In the genomic region with DNA sequence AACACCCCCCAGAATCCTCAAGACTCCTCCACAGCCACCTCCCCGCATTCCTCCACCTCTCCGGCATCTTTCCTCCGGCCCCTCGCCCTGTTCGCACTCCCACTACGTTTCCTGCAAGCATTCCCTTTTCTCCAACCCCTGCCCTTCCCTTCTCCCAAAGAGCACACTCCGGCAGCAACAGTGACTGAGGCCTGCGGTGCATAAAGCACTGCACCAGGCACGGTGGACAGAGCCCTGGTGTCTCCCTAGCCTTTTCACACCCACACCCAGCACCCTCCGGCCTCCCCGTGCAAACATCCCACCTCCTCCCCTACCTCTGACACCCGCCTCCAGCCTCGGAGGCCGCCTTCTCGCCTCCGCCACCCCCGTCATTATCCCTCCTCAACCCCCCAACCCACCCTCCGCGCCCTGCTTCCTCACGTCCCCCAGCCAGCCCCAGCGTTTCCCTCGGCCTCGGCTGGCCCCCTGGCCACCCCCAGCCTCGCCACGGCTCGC, we compare ENCODE assay signal across 8 cellular contexts. TPM values are rescaled to one million over a fixed set of nuclear protein-coding genes. Genes with fewer than 3 reads are reported as not detected.
DNase-seq lines count a peak whose midpoint lies in the region; ATAC-seq and TF ChIP-seq lines count a peak whose summit lies in the region.

No MANE protein-coding gene starts in this region.

- DNase-seq in A172 (ENCODE audit: low spot score): peak; percentile 40
- peak; percentile 55 to 68 for DNase-seq in SJCRH30
- DNase-seq in astrocyte of the cerebellum (ENCODE audit: low read depth): no peak
- peak; percentile 31 to 34 for DNase-seq in hippocampal formation (lab: John Stamatoyannopoulos, UW)
- peak; percentile 39 for DNase-seq in putamen (ENCODE audit: low spot score)

- ATAC-seq in GM18498 (IDR thresholded peaks at IDR 0.05; ENCODE audit: unreplicated experiment) (peak; percentile 29), HG03159 (IDR thresholded peaks at IDR 0.05; ENCODE audit: unreplicated experiment) (peak; percentile 12), GM18517 (IDR thresholded peaks at IDR 0.05; ENCODE audit: unreplicated experiment) (no peak)

- peak overlapping the region; percentile 72 for H3K27ac ChIP-seq in SJCRH30

- no peak for TF ChIP-seq CTCF in astrocyte of the cerebellum (IDR thresholded peaks at IDR 0.05; ENCODE audit: low read depth, low read length, missing control alignments)

- H3K27me3 ChIP-seq in SJCRH30: no peaks in the 10 kb centered on the region

- H3K4me3 ChIP-seq in SJCRH30: peak overlapping the region; percentile 76
- peak overlapping the region; percentile 83 for H3K4me3 ChIP-seq in astrocyte of the cerebellum (ENCODE audit: low read depth, low read length)

- 0 out of 2 replicates have a peak, but pooled peaks cover 3% of the 10 kb centered on the region for H3K4me1 ChIP-seq in SJCRH30

- peaks cover 6% of the 10 kb centered on the region; the same call in 1 of the 2 replicates for H3K36me3 ChIP-seq in SJCRH30

- in situ Hi-C loops in astrocyte of the cerebellum (cut with HindIII; ENCODE audit: low sequenced_read_pairs): no loop called here

- H3K9me3 ChIP-seq in SJCRH30 (replicated peaks): no peaks in the 10 kb centered on the region

RNA-seq across cellular contexts. Expression of a gene that starts 0.6 kb away (rescaled TPM):
- 51.9 and 53.5 TPM in 2 replicates for total RNA-seq in A172 (2014; rRNA removed; shearing (Covaris generic))
- total RNA-seq in SJCRH30 (2014; rRNA removed; shearing (Covaris generic)): 27.0 and 27.8 TPM in 2 replicates
